ENCODE assay signal across 8 cellular contexts in genomic region chr1:46342084-46342656, GRCh38. TPM values are rescaled to one million over a fixed set of nuclear protein-coding genes. Genes with fewer than 3 reads are reported as not detected.
DNase-seq lines count a peak whose midpoint lies in the region; ATAC-seq, FAIRE-seq and TF ChIP-seq lines count a peak whose summit lies in the region.

No MANE protein-coding gene starts in this region.

- H3K27me3 ChIP-seq in thoracic aorta (replicated peaks; ENCODE audit: insufficient read depth), result no peaks in the 10 kb centered on the region

- DNase-seq in AG09309 (ENCODE audit: low read depth) (no peak), GM19240 (ENCODE audit: insufficient read length, low spot score) (peak; percentile 16), SW480 (ENCODE audit: low spot score) (peak; percentile 13), germinal center (ENCODE audit: low spot score) (peak; percentile 67), thoracic aorta (ENCODE audit: low spot score) (no peak), cerebellar nuclear complex (lab: John Stamatoyannopoulos, UW) (no peak), D721Med (ENCODE audit: insufficient read length, low spot score) (no peak), inferior parietal cortex (ENCODE audit: extremely low spot score) (no peak)

- ATAC-seq in thoracic aorta (ENCODE audit: insufficient number of reproducible peaks, low FRiP score, low read depth), result no peak

- peaks cover 16% of the 10 kb centered on the region for H3K36me3 ChIP-seq in thoracic aorta

- H3K4me3 ChIP-seq in AG09309 (ENCODE audit: control insufficient read depth, low read depth, low read length), result no peak overlapping the region; the same call in 1 of the 2 replicates
- no peak overlapping the region for H3K4me3 ChIP-seq in thoracic aorta

- peak; percentile 44 for TF ChIP-seq CTCF in AG09309 (IDR thresholded peaks at IDR 0.05; ENCODE audit: control insufficient read depth, insufficient read depth, low read depth, low read length, missing control alignments)
- TF ChIP-seq CTCF in thoracic aorta (IDR thresholded peaks at IDR 0.05), result peak; percentile 13
- no peak for TF ChIP-seq CTCF in D721Med (IDR thresholded peaks at IDR 0.05; ENCODE audit: insufficient read depth, missing control alignments)

- H3K27ac ChIP-seq in thoracic aorta, result peak overlapping the region; percentile 98 to 99

- H3K4me1 ChIP-seq in thoracic aorta (ENCODE audit: control insufficient read depth in 1 of 2, low read depth in 2 of 2), result peaks cover 12 to 18% of the 10 kb centered on the region in 2 donors

- H3K9me3 ChIP-seq in thoracic aorta, result no peaks in the 10 kb centered on the region

- FAIRE-seq in D721Med (lab: Jason Lieb, UNC), result no peak

RNA-seq across cellular contexts. Expression of gene NSUN4, which starts 1.6 kb away (rescaled TPM):
- 10 to 100 TPM; 22.9 to 29.3 TPM for total RNA-seq in thoracic aorta

RNA-seq across cellular contexts. Expression of gene UQCRH, which starts 38.7 kb away (rescaled TPM):
- total RNA-seq in thoracic aorta, result 100 to 1,000 TPM; 144 to 237 TPM

RNA-seq across cellular contexts. Expression of gene LRRC41, which starts 38.8 kb away (rescaled TPM):
- 10 to 100 TPM; 70.7 to 76.2 TPM for total RNA-seq in thoracic aorta

RNA-seq across cellular contexts. Expression of gene FAAH, which starts 51.9 kb away (rescaled TPM):
- total RNA-seq in thoracic aorta, result 10 to 100 TPM; 14.1 to 21.9 TPM

Comparison
In these comparisons a context has a peak if more than half of its experiments do, and no peak if none do; other contexts are left out.
1. DNase-seq: peak in GM19240 (single experiment), SW480 (single experiment) and germinal center (single experiment); none in AG09309 (single experiment), thoracic aorta (single experiment), cerebellar nuclear complex (0 of 2), D721Med (single experiment) and inferior parietal cortex (single experiment).